Comparison of ENCODE assay signal across 8 cellular contexts in genomic region chr12:54993181-54993835, GRCh38. TPM values are rescaled to one million over a fixed set of nuclear protein-coding genes. Genes with fewer than 3 reads are reported as not detected.
DNase-seq lines count a peak whose midpoint lies in the region; ATAC-seq and TF ChIP-seq lines count a peak whose summit lies in the region.

No MANE protein-coding gene starts in this region.

- TF ChIP-seq CTCF in activated B cell treated with CpG ODN at 0.5 μM for 24 hours (IDR thresholded peaks at IDR 0.05) (peak; percentile 75), coronary artery (IDR thresholded peaks at IDR 0.05) (peak; percentile 75), left lung (IDR thresholded peaks at IDR 0.05) (peak; percentile 79 to 91)

- no peaks in the 10 kb centered on the region for H3K9me3 ChIP-seq in left lung

- no peak overlapping the region for H3K27ac ChIP-seq in coronary artery
- no peak overlapping the region for H3K27ac ChIP-seq in left lung

- no peaks in the 10 kb centered on the region for H3K9me3 Mint-ChIP-seq in activated B cell treated with CpG ODN at 0.5 μM for 24 hours
- H3K9me3 Mint-ChIP-seq in stimulated activated memory B cell treated with anti-CD40 and anti-IgM and Interleukin-4, amounts not matched to agents 10 μg/mL and 1 μg/mL and 100 μg/mL, for 72 hours = peaks cover 4% of the 10 kb centered on the region

- H3K36me3 ChIP-seq in left lung = no peaks in the 10 kb centered on the region

- no peak overlapping the region for H3K27ac Mint-ChIP-seq in activated B cell treated with CpG ODN at 0.5 μM for 24 hours
- no peak overlapping the region for H3K27ac Mint-ChIP-seq in stimulated activated memory B cell treated with anti-CD40 and anti-IgM and Interleukin-4, amounts not matched to agents 10 μg/mL and 1 μg/mL and 100 μg/mL, for 72 hours

- no peaks in the 10 kb centered on the region for H3K36me3 Mint-ChIP-seq in activated B cell treated with CpG ODN at 0.5 μM for 24 hours (ENCODE audit: low read depth)
- H3K36me3 Mint-ChIP-seq in stimulated activated memory B cell treated with anti-CD40 and anti-IgM and Interleukin-4, amounts not matched to agents 10 μg/mL and 1 μg/mL and 100 μg/mL, for 72 hours = peaks cover 6% of the 10 kb centered on the region

- DNase-seq in AG08395 (ENCODE audit: low spot score) (peak; percentile 70), NCI-H345 (lab: John Stamatoyannopoulos, UW) (peak; percentile 74), activated B cell treated with CpG ODN at 0.5 μM for 24 hours (no peak), coronary artery (ENCODE audit: low spot score) (no peak), left lung (no peak)

- H3K27me3 ChIP-seq in left lung = no peaks in the 10 kb centered on the region

- H3K4me3 ChIP-seq in coronary artery (no peak overlapping the region), left lung (no peak overlapping the region)

- no peaks in the 10 kb centered on the region for H3K4me1 ChIP-seq in left lung

- intact Hi-C loops in activated B cell treated with CpG ODN at 0.5 μM for 24 hours (cut with micrococcal nuclease) = loop anchor here (1.0 to 5.0 kb wide), 7 partner anchors 9 to 664 kb away; partner anchors contain the start of gene TESPA1
- intact Hi-C loops in left lung (cut with DNase I) = no loop called here

- CTCF ChIA-PET in activated B cell treated with CpG ODN at 0.5 μM for 24 hours (lab: Charles Lee) = interaction anchor here (0.7 to 8.6 kb wide), 21 partner anchors 8 to 397 kb away, joined by 3 to 425 read pairs (median 6); partner anchors contain the start of gene TESPA1

- ATAC-seq in GM18520 (IDR thresholded peaks at IDR 0.05; ENCODE audit: unreplicated experiment) (peak; percentile 33), HG03280 (IDR thresholded peaks at IDR 0.05; ENCODE audit: unreplicated experiment) (peak; percentile 35), activated B cell treated with CpG ODN at 0.5 μM for 24 hours (ENCODE audit: low read depth) (peak; percentile 68), left lung (peak; percentile 93)
- ATAC-seq in stimulated activated memory B cell treated with anti-CD40 and anti-IgM and Interleukin-4, amounts not matched to agents 10 μg/mL and 1 μg/mL and 100 μg/mL, for 72 hours = peak; percentile 69

- no peak overlapping the region for H3K4me3 Mint-ChIP-seq in activated B cell treated with CpG ODN at 0.5 μM for 24 hours
- no peak overlapping the region for H3K4me3 Mint-ChIP-seq in stimulated activated memory B cell treated with anti-CD40 and anti-IgM and Interleukin-4, amounts not matched to agents 10 μg/mL and 1 μg/mL and 100 μg/mL, for 72 hours

- H3K27me3 Mint-ChIP-seq in activated B cell treated with CpG ODN at 0.5 μM for 24 hours = no peaks in the 10 kb centered on the region
- no peaks in the 10 kb centered on the region for H3K27me3 Mint-ChIP-seq in stimulated activated memory B cell treated with anti-CD40 and anti-IgM and Interleukin-4, amounts not matched to agents 10 μg/mL and 1 μg/mL and 100 μg/mL, for 72 hours

- POLR2A ChIA-PET in activated B cell treated with CpG ODN at 0.5 μM for 24 hours (lab: Charles Lee) = interaction anchor here (1.2 to 2.5 kb wide), 4 partner anchors 8 to 80 kb away, joined by 3 to 23 read pairs (median 7); partner anchors contain the start of gene TESPA1

- H3K4me1 Mint-ChIP-seq in activated B cell treated with CpG ODN at 0.5 μM for 24 hours = peaks cover 43% of the 10 kb centered on the region
- peaks cover 37% of the 10 kb centered on the region for H3K4me1 Mint-ChIP-seq in stimulated activated memory B cell treated with anti-CD40 and anti-IgM and Interleukin-4, amounts not matched to agents 10 μg/mL and 1 μg/mL and 100 μg/mL, for 72 hours

RNA-seq across cellular contexts. Expression of gene TESPA1, which starts 8.7 kb away (rescaled TPM):
- 31.5 and 35.5 TPM in 2 replicates for total RNA-seq in activated B cell treated with CpG ODN at 0.5 μM for 24 hours
- 1 to 10 TPM; 1.2 to 3.2 TPM for total RNA-seq in left lung

RNA-seq across cellular contexts. Expression of gene NEUROD4, which starts 26.5 kb away (rescaled TPM):
- total RNA-seq in activated B cell treated with CpG ODN at 0.5 μM for 24 hours (not detected in 2 replicates), left lung (not detected)

Comparison
In these comparisons a context has a peak if more than half of its experiments do, and no peak if none do; other contexts are left out.
1. DNase-seq: peak in AG08395 (single experiment) and NCI-H345 (single experiment); none in activated B cell treated with CpG ODN at 0.5 μM for 24 hours (single experiment), coronary artery (single experiment) and left lung (0 of 2).
2. ATAC-seq: peak in every context shown above with its lines; median percentile 93 in left lung; 69 in stimulated activated memory B cell treated with anti-CD40 and anti-IgM and Interleukin-4, amounts not matched to agents 10 μg/mL and 1 μg/mL and 100 μg/mL, for 72 hours; 68 in activated B cell treated with CpG ODN at 0.5 μM for 24 hours; 35 in HG03280; 33 in GM18520.
3. Peak in every context shown above with its lines, with median percentiles within 50 percentile points of each other: CTCF ChIP-seq.